In genomic region chr17:19513897-19514488, GRCh38 we compare ENCODE assay signal across 8 cellular contexts. TPM values are rescaled to one million over a fixed set of nuclear protein-coding genes. Genes with fewer than 3 reads are reported as not detected.
DNase-seq lines count a peak whose midpoint lies in the region; ATAC-seq and TF ChIP-seq lines count a peak whose summit lies in the region.

No MANE protein-coding gene starts in this region.

- WGBS in SK-N-SH (ENCODE audit: low lambda C conversion rate): 4% methylated on average over 12 of the region's 13 CpGs

- H3K9me2 ChIP-seq in SK-N-SH: no peaks in the 10 kb centered on the region

- H3K4me2 ChIP-seq in SK-N-SH (0 out of 2 replicates have a peak overlapping the region, but pooled peaks have one; percentile 11), parathyroid adenoma (ENCODE audit: low read length) (no peak overlapping the region)

- H3K79me2 ChIP-seq in SK-N-SH (ENCODE audit: insufficient read depth): no peaks in the 10 kb centered on the region
- H3K79me2 ChIP-seq in parathyroid adenoma: no peaks in the 10 kb centered on the region

- CTCF ChIA-PET in SK-N-SH (lab: Yijun Ruan, JAX): interaction anchor here (0.6 to 9.8 kb wide), 39 partner anchors 9 to 272 kb away, joined by 3 to 292 read pairs (median 4); partner anchors contain the start of genes ALDH3A2, B9D1 and SLC47A1

- 0 out of 2 replicates have a peak overlapping the region, but pooled peaks have one; percentile 8 for H2AFZ ChIP-seq in SK-N-SH (ENCODE audit: low read depth)
- H2AFZ ChIP-seq in parathyroid adenoma: peak overlapping the region; percentile 39

- peaks cover 4% of the 10 kb centered on the region for H3F3A ChIP-seq in SK-N-SH (replicated peaks; ENCODE audit: insufficient read depth)

- no peak for ATAC-seq in HG03439 (IDR thresholded peaks at IDR 0.05; ENCODE audit: unreplicated experiment)

- H3K4me3 ChIP-seq in SK-N-SH (ENCODE audit: low read depth in 2 of 2, low read length in 1 of 2) (no peak overlapping the region; a peak in 1 of 4 replicates), parathyroid adenoma (ENCODE audit: low read depth, low read length) (no peak overlapping the region)

- no peaks in the 10 kb centered on the region for H4K20me1 ChIP-seq in SK-N-SH (ENCODE audit: insufficient read depth)

- H3K4me1 ChIP-seq in SK-N-SH (ENCODE audit: control insufficient read depth in 1 of 2, insufficient read depth in 2 of 2, low read depth in 1 of 2, low read length in 1 of 2): peaks cover 0 to 5% of the 10 kb centered on the region in 2 experiments; a peak in 1 of 4 replicates
- no peaks in the 10 kb centered on the region for H3K4me1 ChIP-seq in parathyroid adenoma

- H3K9ac ChIP-seq in SK-N-SH (peak overlapping the region; percentile 18), parathyroid adenoma (no peak overlapping the region)

- no peak for TF ChIP-seq EP300 in SK-N-SH (IDR thresholded peaks at IDR 0.05; ENCODE audit: borderline replicate concordance in 1 of 2, low read depth in 1 of 2, low read length in 1 of 2)

- peak overlapping the region in 1 of 2 experiments; percentile 16; a peak in 1 of 4 replicates for H3K27ac ChIP-seq in SK-N-SH (ENCODE audit: low read depth in 2 of 2, low read length in 1 of 2)
- no peak overlapping the region for H3K27ac ChIP-seq in parathyroid adenoma

- H3K27me3 ChIP-seq in SK-N-SH (ENCODE audit: insufficient read depth): no peaks in the 10 kb centered on the region
- no peaks in the 10 kb centered on the region for H3K27me3 ChIP-seq in parathyroid adenoma (ENCODE audit: control insufficient read depth, insufficient read depth, low read length)

- POLR2A ChIA-PET in SK-N-SH (lab: Yijun Ruan, JAX): interaction anchor here (0.7 kb wide), 1 partner anchor 135 kb away, joined by 4 read pairs; the partner anchor contains the start of gene ALDH3A2

- H3K36me3 ChIP-seq in SK-N-SH (replicated peaks in 1 of 2; ENCODE audit: control insufficient read depth in 1 of 2, insufficient read depth in 2 of 2, low read length in 1 of 2) (no peaks in the 10 kb centered on the region), parathyroid adenoma (ENCODE audit: control insufficient read depth, insufficient read depth, low read length) (no peaks in the 10 kb centered on the region)

- H3K9me3 ChIP-seq in SK-N-SH (no peaks in the 10 kb centered on the region), parathyroid adenoma (ENCODE audit: control insufficient read depth, low read length) (no peaks in the 10 kb centered on the region)

- peak; percentile 98 for TF ChIP-seq RAD21 in SK-N-SH (IDR thresholded peaks at IDR 0.05; ENCODE audit: low read length)

- DNase-seq in Daoy (ENCODE audit: low read depth): peak; percentile 65
- DNase-seq in LHCN-M2 (ENCODE audit: low read depth): peak; percentile 56
- DNase-seq in SK-N-SH: peak; percentile 74
- peak; percentile 65 for DNase-seq in activated naive CD4-positive, alpha-beta T cell treated with anti-CD3 and anti-CD28 coated beads, Interleukin-2, amount 50 U/mL, for 16 hours
- DNase-seq in glomerular endothelial cell (ENCODE audit: extremely low read depth, low read depth, low spot score): peak; percentile 47
- peak; percentile 67 for DNase-seq in ureter (ENCODE audit: low spot score)

- peak; percentile 97 for TF ChIP-seq CTCF in SK-N-SH (IDR thresholded peaks at IDR 0.05)
- TF ChIP-seq CTCF in parathyroid adenoma (IDR thresholded peaks at IDR 0.05): peak; percentile 93

TF ChIP-seq in SK-N-SH, 30 proteins besides CTCF, POLR2A, EP300 and RAD21:
- TF ChIP-seq MEF2A (IDR thresholded peaks at IDR 0.05; ENCODE audit: borderline replicate concordance, low read depth) (0 out of 2 replicates have a peak, but pooled peaks have one; percentile 74), RCOR1 (IDR thresholded peaks at IDR 0.05; ENCODE audit: low read length) (0 out of 2 replicates have a peak, but pooled peaks have one; percentile 50), FOXM1 (IDR thresholded peaks at IDR 0.05; ENCODE audit: low read depth) (no peak), YY1 (IDR thresholded peaks at IDR 0.05; ENCODE audit: low read depth) (no peak), MAX (IDR thresholded peaks at IDR 0.05; ENCODE audit: low read depth) (no peak), SMC3 (IDR thresholded peaks at IDR 0.05; ENCODE audit: low read depth, low read length) (peak; percentile 96), NFIC (IDR thresholded peaks at IDR 0.05; ENCODE audit: borderline replicate concordance) (no peak), USF2 (IDR thresholded peaks at IDR 0.05; ENCODE audit: borderline replicate concordance, low read depth, low read length) (no peak), EZH2phosphoT487 (IDR thresholded peaks at IDR 0.05; ENCODE audit: borderline replicate concordance, low read depth) (no peak), CHD2 (IDR thresholded peaks at IDR 0.05; ENCODE audit: low read length, partially characterized antibody) (peak; percentile 12)

RNA-seq across cellular contexts. Expression of gene SLC47A1, which starts 19.7 kb away (rescaled TPM):
- total RNA-seq in Daoy (2014; rRNA removed; shearing (Covaris generic)): not detected in 2 replicates
- total RNA-seq in LHCN-M2 (2014; rRNA removed) (0.17 TPM in 1 of 2 replicates, not detected in the other), glomerular endothelial cell (0.29 and 0.35 TPM in 2 replicates), ureter (2.0 TPM)
- 0.04 TPM for polyA plus RNA-seq in LHCN-M2 (2012)
- polyA plus RNA-seq in SK-N-SH (2012; rRNA removed): 3.5 and 4.4 TPM in 2 replicates
- polyA plus RNA-seq in SK-N-SH (2012; cell fraction: cytosol; rRNA removed): 2.2 and 2.6 TPM in 2 replicates
- 4.6 and 6.1 TPM in 2 replicates for polyA plus RNA-seq in SK-N-SH (2012; cell fraction: nucleus; rRNA removed)
